9 cellular contexts compared by ENCODE assay signal in the genomic region with DNA sequence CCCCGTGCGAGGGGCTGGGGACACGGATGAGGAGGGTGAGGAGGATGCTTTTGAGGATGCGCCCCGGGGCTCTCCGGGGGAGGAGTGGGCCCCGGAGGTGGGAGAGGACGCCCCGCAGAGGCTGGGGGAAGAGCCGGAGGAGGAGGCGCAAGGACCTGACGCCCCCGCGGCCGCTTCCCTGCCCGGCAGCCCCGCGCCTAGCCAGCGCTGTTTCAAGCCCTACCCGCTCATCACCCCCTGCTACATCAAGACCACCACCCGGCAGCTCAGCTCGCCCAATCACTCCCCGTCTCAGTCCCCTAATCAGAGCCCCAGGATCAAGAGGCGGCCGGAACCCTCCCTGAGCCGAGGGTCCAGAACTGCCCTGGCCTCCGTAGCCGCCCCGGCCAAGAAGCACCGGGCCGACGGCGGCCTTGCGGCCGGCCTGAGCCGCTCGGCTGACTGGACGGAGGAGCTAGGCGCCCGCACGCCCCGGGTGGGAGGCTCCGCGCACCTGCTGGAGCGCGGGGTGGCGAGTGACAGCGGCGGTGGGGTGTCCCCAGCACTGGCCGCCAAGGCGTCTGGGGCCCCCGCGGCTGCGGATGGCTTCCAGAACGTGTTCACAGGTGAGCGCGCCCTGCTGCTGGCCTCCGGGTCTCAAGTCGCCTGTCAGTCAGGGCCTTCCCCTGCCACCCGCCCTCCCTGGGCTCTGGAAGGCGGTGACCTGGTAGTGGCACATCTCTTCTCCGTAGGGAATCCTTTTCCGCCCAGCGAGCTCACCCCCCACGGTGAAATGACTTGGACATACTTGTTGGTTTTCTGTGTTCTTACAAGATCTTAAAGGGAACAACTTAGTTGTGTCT. TPM values are rescaled to one million over a fixed set of nuclear protein-coding genes. Genes with fewer than 3 reads are reported as not detected.
DNase-seq lines count a peak whose midpoint lies in the region; ATAC-seq and TF ChIP-seq lines count a peak whose summit lies in the region.
"Had no signal": no experiment of that assay in that cellular context is flagged by ENCODE, and none has a peak within 500 bp of the region (broad histone marks: within the 10 kb centered on the region; RNA-seq: fewer than 3 reads in every experiment).

No MANE protein-coding gene starts in this region.

- no peak overlapping the region for H3K4me3 Mint-ChIP-seq in activated naive CD4-positive, alpha-beta T cell treated with anti-CD3 and anti-CD28 coated beads, Interleukin-2, amount 10 ng/mL, durations not matched to agents 7 days and 5 days

- DNase-seq in AG04450 (ENCODE audit: low read depth, low spot score) (no peak), HFF-Myc (ENCODE audit: extremely low read depth, low read depth) (no peak), dorsolateral prefrontal cortex (peak in 4 of 10 donors; percentile 38 to 56 (median 44)), myocyte (ENCODE audit: low read depth) (peak; percentile 51), GM10248 (ENCODE audit: extremely low spot score) (no peak)
- no peak for DNase-seq in activated naive CD4-positive, alpha-beta T cell treated with anti-CD3 and anti-CD28 coated beads, Interleukin-2, amount 10 ng/mL, durations not matched to agents 7 days and 5 days
- no peak for DNase-seq in stimulated activated CD4-positive, alpha-beta T cell treated with anti-CD3 and anti-CD28 coated beads, Interleukin-4, amount 100 ng/mL, for 1 hour

- H3K27ac Mint-ChIP-seq in activated naive CD4-positive, alpha-beta T cell treated with anti-CD3 and anti-CD28 coated beads, Interleukin-2, amount 10 ng/mL, durations not matched to agents 7 days and 5 days: no peak overlapping the region

- intact Hi-C loops in dorsolateral prefrontal cortex (cut with DNase I): loop anchor here (5.0 kb wide), 2 partner anchors 59 to 94 kb away; no protein-coding TSS in a partner anchor

- H3K27me3 Mint-ChIP-seq in activated naive CD4-positive, alpha-beta T cell treated with anti-CD3 and anti-CD28 coated beads, Interleukin-2, amount 10 ng/mL, durations not matched to agents 7 days and 5 days: peaks cover 51% of the 10 kb centered on the region

- H3K36me3 Mint-ChIP-seq in activated naive CD4-positive, alpha-beta T cell treated with anti-CD3 and anti-CD28 coated beads, Interleukin-2, amount 10 ng/mL, durations not matched to agents 7 days and 5 days: no peaks in the 10 kb centered on the region

- no peak for ATAC-seq in HG02870 (IDR thresholded peaks at IDR 0.05; ENCODE audit: unreplicated experiment)

- H3K9me3 Mint-ChIP-seq in activated naive CD4-positive, alpha-beta T cell treated with anti-CD3 and anti-CD28 coated beads, Interleukin-2, amount 10 ng/mL, durations not matched to agents 7 days and 5 days: no peaks in the 10 kb centered on the region

- peak overlapping the region; percentile 76 for H3K4me3 ChIP-seq in AG04450 (ENCODE audit: low read depth, low read length)
- peak overlapping the region; percentile 86 for H3K4me3 ChIP-seq in HFF-Myc (replicated peaks; ENCODE audit: low read depth, low read length)
- peak overlapping the region; percentile 37 to 88 (median 76) for H3K4me3 ChIP-seq in dorsolateral prefrontal cortex

- TF ChIP-seq CTCF in AG04450 (IDR thresholded peaks at IDR 0.05; ENCODE audit: low read depth, low read length) (no peak), HFF-Myc (IDR thresholded peaks at IDR 0.05; ENCODE audit: low read depth, low read length, missing control alignments) (no peak), dorsolateral prefrontal cortex (IDR thresholded peaks at IDR 0.05 in 54 of 56, conservative IDR thresholded peaks at IDR 0.05 in 2 of 56; ENCODE audit: low read depth in 1 of 56, partially characterized antibody in 56 of 56) (no peak), GM10248 (IDR thresholded peaks at IDR 0.05; ENCODE audit: control extremely low read depth, extremely low read depth, low read depth, missing control alignments) (no peak)

- CTCF ChIA-PET in AG04450 (lab: Charles Lee) (interaction anchor here (0.9 to 3.8 kb wide), 5 partner anchors 8 to 79 kb away, joined by 3 to 23 read pairs (median 5); no protein-coding TSS in a partner anchor), GM10248 (lab: Yijun Ruan, JAX) (no interaction called here)
- CTCF ChIA-PET in activated naive CD4-positive, alpha-beta T cell treated with anti-CD3 and anti-CD28 coated beads, Interleukin-2, amount 10 ng/mL, durations not matched to agents 7 days and 5 days (lab: Charles Lee): interaction anchor here (0.5 kb wide), 1 partner anchor 879 kb away, joined by 3 read pairs; no protein-coding TSS in a partner anchor

- no peaks in the 10 kb centered on the region for H3K27me3 ChIP-seq in AG04450 (ENCODE audit: control insufficient read depth, insufficient read depth, low read length)
- H3K27me3 ChIP-seq in dorsolateral prefrontal cortex: peaks cover 0 to 13% (median 0%) of the 10 kb centered on the region in 45 donors

- H3K27ac ChIP-seq in AG04450 (ENCODE audit: low read depth, low read length) (no peak overlapping the region), dorsolateral prefrontal cortex (peak overlapping the region in 58 of 59 donors; percentile 2 to 95 (median 87))

- no peaks in the 10 kb centered on the region for H3K9me3 ChIP-seq in AG04450 (ENCODE audit: control insufficient read depth, insufficient read depth, low read length)

- peaks cover 2% of the 10 kb centered on the region for H3K4me1 Mint-ChIP-seq in activated naive CD4-positive, alpha-beta T cell treated with anti-CD3 and anti-CD28 coated beads, Interleukin-2, amount 10 ng/mL, durations not matched to agents 7 days and 5 days

- POLR2A ChIA-PET in AG04450 (lab: Yijun Ruan, JAX) (interaction anchor here (0.7 kb wide), 1 partner anchor 11 kb away, joined by 4 read pairs; no protein-coding TSS in a partner anchor), GM10248 (lab: Yijun Ruan, JAX) (no interaction called here)

RNA-seq across cellular contexts. Expression of a gene that starts 1.7 kb away (rescaled TPM):
- polyA plus RNA-seq in AG04450 (2011; rRNA removed): 6.8 and 6.9 TPM in 2 replicates
- 5.8 and 9.4 TPM in 2 replicates for polyA minus RNA-seq in AG04450 (2011; rRNA and poly(A)+ RNA removed)
- total RNA-seq in dorsolateral prefrontal cortex: 100 to 1,000 TPM in 119 of 120 experiments, 10 to 100 TPM in 1; 79.2 to 266 (median 177) TPM
- 1.1 and 2.4 TPM in 2 replicates for total RNA-seq in myocyte
- 4.4 TPM for polyA plus RNA-seq in myocyte (2012)
- total RNA-seq: T-helper 1 cell treated with Interleukin-12 subunit alpha and Interleukin-12 subunit beta and Interleukin-4 antibody, amounts not matched to agents 30 ng/mL and 1 ng/mL, for 36 hours had no signal

Comparison
In these comparisons a context has a peak if more than half of its experiments do, and no peak if none do; other contexts are left out.
1. RNA of a gene that starts 1.7 kb away (total RNA-seq): 79.2 to 266 TPM in dorsolateral prefrontal cortex; 1.1 to 2.4 TPM in myocyte; every median in the first group is over 10 times any median in the second.
2. Peak in every context shown above with its lines, with median percentiles within 50 percentile points of each other: H3K4me3 ChIP-seq.